ENCODE assay signal across 8 cellular contexts in genomic region chr3:4302747-4303146, GRCh38. TPM values are rescaled to one million over a fixed set of nuclear protein-coding genes. Genes with fewer than 3 reads are reported as not detected.
DNase-seq lines count a peak whose midpoint lies in the region; ATAC-seq and TF ChIP-seq lines count a peak whose summit lies in the region.

No MANE protein-coding gene starts in this region.

- peaks cover 21% of the 10 kb centered on the region for H3K79me2 ChIP-seq in smooth muscle cell (ENCODE audit: low read depth)

- no peak for DNase-seq in H7
- DNase-seq in germinal center (ENCODE audit: low spot score), result peak; percentile 5
- DNase-seq in smooth muscle cell (lab: John Stamatoyannopoulos, UW; ENCODE audit: unreplicated experiment), result no peak

- H3K36me3 ChIP-seq in H7 (replicated peaks; ENCODE audit: control insufficient read depth, insufficient read depth, low read length) (no peaks in the 10 kb centered on the region), smooth muscle cell (ENCODE audit: low read depth) (no peaks in the 10 kb centered on the region)

- peaks cover 4% of the 10 kb centered on the region for H3F3A ChIP-seq in smooth muscle cell (ENCODE audit: low read depth)

- peaks cover 20% of the 10 kb centered on the region for H3K4me1 ChIP-seq in smooth muscle cell (ENCODE audit: low read depth)

- H2AFZ ChIP-seq in smooth muscle cell (ENCODE audit: low read depth), result peak overlapping the region; percentile 97

- ATAC-seq in HG03025 (IDR thresholded peaks at IDR 0.05; ENCODE audit: low FRiP score, unreplicated experiment), result no peak
- ATAC-seq in HG03460 (IDR thresholded peaks at IDR 0.05; ENCODE audit: unreplicated experiment), result no peak
- no peak for ATAC-seq in GM18870 (IDR thresholded peaks at IDR 0.05; ENCODE audit: unreplicated experiment)
- ATAC-seq in esophagus mucosa, result no peak

- H3K27me3 ChIP-seq in H7 (ENCODE audit: control insufficient read depth, insufficient read depth, low read length), result no peaks in the 10 kb centered on the region
- H3K27me3 ChIP-seq in smooth muscle cell (ENCODE audit: low read depth), result no peaks in the 10 kb centered on the region

- 88% methylated on average over 11 of the region's 11 CpGs for WGBS in smooth muscle cell (ENCODE audit: low lambda C conversion rate)

- peak overlapping the region; percentile 99 for H3K4me2 ChIP-seq in smooth muscle cell

- TF ChIP-seq CTCF in WI38 (IDR thresholded peaks at IDR 0.05; ENCODE audit: low read depth, low read length) (no peak), smooth muscle cell (IDR thresholded peaks at IDR 0.05; ENCODE audit: borderline replicate concordance, insufficient read depth, poor library complexity, severe bottlenecking) (no peak)

- no peak overlapping the region for H3K9ac ChIP-seq in smooth muscle cell (ENCODE audit: low read depth)

- H3K9me3 ChIP-seq in smooth muscle cell (replicated peaks; ENCODE audit: low read depth), result no peaks in the 10 kb centered on the region

- H3K4me3 ChIP-seq in H7 (ENCODE audit: insufficient read depth, low read depth, low read length), result peak overlapping the region; percentile 77; the same call in 1 of the 2 replicates
- peak overlapping the region; percentile 65 for H3K4me3 ChIP-seq in WI38 (ENCODE audit: low read depth, low read length)
- H3K4me3 ChIP-seq in smooth muscle cell, result peak overlapping the region; percentile 96

- H3K27ac ChIP-seq in smooth muscle cell (ENCODE audit: low read depth), result no peak overlapping the region

- no peaks in the 10 kb centered on the region for H4K20me1 ChIP-seq in smooth muscle cell (ENCODE audit: low read depth)

RNA-seq across cellular contexts. Expression of gene SETMAR, which starts 0.4 kb away (rescaled TPM):
- 8.2 and 9.8 TPM in 2 replicates for total RNA-seq in H7 (2014; rRNA removed; shearing (Covaris generic))
- total RNA-seq in smooth muscle cell (6.2 and 12.9 TPM in 2 replicates), esophagus mucosa (9.2 TPM)
- 7.8 and 8.9 TPM in 2 replicates for polyA plus RNA-seq in smooth muscle cell
